ENCODE assay signal across 10 cellular contexts in genomic region chr16:81181013-81181720, GRCh38. TPM values are rescaled to one million over a fixed set of nuclear protein-coding genes. Genes with fewer than 3 reads are reported as not detected.
DNase-seq lines count a peak whose midpoint lies in the region; ATAC-seq and TF ChIP-seq lines count a peak whose summit lies in the region.
"Had no signal": no experiment of that assay in that cellular context is flagged by ENCODE, and none has a peak within 500 bp of the region (broad histone marks: within the 10 kb centered on the region; RNA-seq: fewer than 3 reads in every experiment).

No MANE protein-coding gene starts in this region.

- H3K27ac ChIP-seq in right cardiac atrium (ENCODE audit: low read length) (peak overlapping the region; percentile 98), gastrocnemius medialis (peak overlapping the region; percentile 75 to 94 (median 83))

- DNase-seq in NCI-H524 (lab: John Stamatoyannopoulos, UW), result peak; percentile 49 to 64
- DNase-seq in NCI-H524 treated with DMSO at 0.1 percent for 48 hours (lab: John Stamatoyannopoulos, UW), result no peak
- DNase-seq in adipocyte (ENCODE audit: low read depth), result peak; percentile 96
- peak; percentile 90 to 92 (median 90) for DNase-seq in right cardiac atrium
- peak; percentile 87 to 92 for DNase-seq in gastrocnemius medialis
- DNase-seq in midbrain (lab: John Stamatoyannopoulos, UW), result no peak
- DNase-seq in head of caudate nucleus, result no peak
- DNase-seq in GM20000 (ENCODE audit: low spot score), result no peak
- DNase-seq: CD4-positive, CD25-positive, alpha-beta regulatory T cell had no signal

- H3K4me3 ChIP-seq in adipocyte (ENCODE audit: low read length), result peak overlapping the region; percentile 76
- H3K4me3 ChIP-seq in right cardiac atrium (ENCODE audit: low read length), result peak overlapping the region; percentile 26
- H3K4me3 ChIP-seq in gastrocnemius medialis, result peak overlapping the region in 2 of 4 donors; percentile 12 to 36

- H3K27me3 ChIP-seq in adipocyte (replicated peaks; ENCODE audit: control insufficient read depth, insufficient read depth, low read length), result no peaks in the 10 kb centered on the region
- H3K27me3 ChIP-seq in right cardiac atrium (ENCODE audit: control insufficient read depth, insufficient read depth), result no peaks in the 10 kb centered on the region
- no peaks in the 10 kb centered on the region for H3K27me3 ChIP-seq in gastrocnemius medialis

- intact Hi-C loops in right cardiac atrium (cut with DNase I), result no loop called here
- intact Hi-C loops in gastrocnemius medialis (cut with DNase I; ENCODE audit: low total_unique reads), result loop anchor here (1.0 to 5.0 kb wide), 3 partner anchors 56 to 174 kb away; partner anchors contain the start of genes C16orf46, CENPN and CMC2
- intact Hi-C loops in head of caudate nucleus (cut with DNase I), result no loop called here

- in situ Hi-C loops in gastrocnemius medialis (cut with MboI; ENCODE audit: low sequenced_read_pairs in 4 of 4), result no loop called here

- peaks cover 16% of the 10 kb centered on the region for H3K4me1 ChIP-seq in adipocyte (ENCODE audit: control insufficient read depth, insufficient read depth, low read length)
- H3K4me1 ChIP-seq in right cardiac atrium (ENCODE audit: control insufficient read depth, insufficient read depth, low read length), result peaks cover 5% of the 10 kb centered on the region
- peaks cover 6 to 9% of the 10 kb centered on the region in 2 donors for H3K4me1 ChIP-seq in gastrocnemius medialis

- WGBS in right cardiac atrium, result 20% methylated on average over 13 of the region's 13 CpGs

- no peak for TF ChIP-seq POLR2A in gastrocnemius medialis (IDR thresholded peaks at IDR 0.05)

- ATAC-seq in right cardiac atrium (peak; percentile 93 to 94), gastrocnemius medialis (peak; percentile 97)

- H3K36me3 ChIP-seq in adipocyte (ENCODE audit: control insufficient read depth, insufficient read depth, low read length, severe bottlenecking) (peaks cover 3% of the 10 kb centered on the region), gastrocnemius medialis (no peaks in the 10 kb centered on the region)

- H3K9ac ChIP-seq in adipocyte (ENCODE audit: low read length), result peak overlapping the region; percentile 76

- H3K9me3 ChIP-seq in adipocyte (ENCODE audit: control insufficient read depth, low read length) (no peaks in the 10 kb centered on the region), right cardiac atrium (ENCODE audit: control insufficient read depth, low read length) (no peaks in the 10 kb centered on the region), gastrocnemius medialis (no peaks in the 10 kb centered on the region)

- TF ChIP-seq CTCF in gastrocnemius medialis (IDR thresholded peaks at IDR 0.05 in 4 of 5, conservative IDR thresholded peaks at IDR 0.05 in 1 of 5) (no peak), GM20000 (IDR thresholded peaks at IDR 0.05; ENCODE audit: extremely low read depth, missing control alignments) (no peak)

RNA-seq across cellular contexts. Expression of gene BCO1, which starts 57.3 kb away (rescaled TPM):
- total RNA-seq in right cardiac atrium (not detected), gastrocnemius medialis (not detected)
- not detected for polyA plus RNA-seq in right cardiac atrium
- total RNA-seq: CD4-positive, CD25-positive, alpha-beta regulatory T cell; temporal lobe had no signal
- polyA plus RNA-seq: CD4-positive, CD25-positive, alpha-beta regulatory T cell had no signal

Comparison
In these comparisons a context has a peak if more than half of its experiments do, and no peak if none do; other contexts are left out.
1. DNase-seq: peak in NCI-H524 (2 of 2), adipocyte (single experiment), right cardiac atrium (3 of 3) and gastrocnemius medialis (2 of 2); none in NCI-H524 treated with DMSO at 0.1 percent for 48 hours (single experiment), midbrain (single experiment), head of caudate nucleus (0 of 42) and GM20000 (single experiment).